ENCODE assay signal across 8 cellular contexts in the genomic region with DNA sequence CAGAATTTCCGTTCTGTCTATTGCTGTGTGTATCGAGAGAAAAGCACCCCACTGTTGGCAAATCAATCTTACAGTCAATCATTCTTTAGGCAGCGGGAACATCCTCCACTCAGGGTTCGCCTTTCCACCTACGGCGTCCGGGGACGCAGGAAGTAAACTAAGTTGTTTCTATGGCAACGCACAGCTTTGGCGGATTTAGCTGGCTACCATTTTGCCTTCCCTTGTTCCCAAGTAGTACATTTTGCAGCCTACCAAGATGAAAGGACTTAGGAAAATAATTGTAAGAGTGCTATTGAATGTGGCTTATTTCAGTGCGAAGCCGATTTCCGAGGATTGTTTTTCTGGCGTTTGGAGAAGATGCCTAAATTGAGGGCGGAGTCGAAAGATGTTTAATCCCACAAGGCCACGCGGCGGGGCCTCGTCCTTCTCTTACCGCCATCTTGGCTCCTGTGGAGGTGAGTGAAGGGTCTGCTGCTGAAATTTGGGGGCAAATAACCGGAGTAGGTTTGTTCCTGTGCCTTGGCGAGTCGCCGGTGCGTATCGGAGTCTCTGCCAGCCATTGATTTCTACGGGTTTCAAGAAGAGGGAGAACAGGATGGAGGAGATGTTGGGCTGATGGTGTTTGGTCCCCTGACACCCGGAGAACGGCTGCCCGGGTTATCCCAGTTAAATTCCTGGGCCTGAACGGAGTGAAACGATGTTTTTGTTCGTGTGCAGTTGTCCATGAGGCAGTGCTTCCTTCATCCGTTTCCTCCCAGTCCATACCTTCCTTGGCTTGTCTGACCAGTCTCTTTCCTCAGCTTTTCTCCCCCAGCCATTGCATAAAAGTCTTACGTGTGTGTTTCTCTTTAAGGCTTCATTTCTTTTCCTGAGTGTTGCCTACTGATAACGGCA. TPM values are rescaled to one million over a fixed set of nuclear protein-coding genes. Genes with fewer than 3 reads are reported as not detected.
DNase-seq lines count a peak whose midpoint lies in the region; ATAC-seq, FAIRE-seq and TF ChIP-seq lines count a peak whose summit lies in the region.

A gene (plus strand): TSS at position 424 of the 894 bp plus-strand sequence. CDS start 778 bp downstream, outside the sequence.

- H3K36me3 ChIP-seq in pancreas, result peaks cover 0 to 36% (median 36%) of the 10 kb centered on the region in 3 donors
- H3K36me3 ChIP-seq in tibial artery, result peaks cover 38 to 39% (median 38%) of the 10 kb centered on the region in 3 donors

- TF ChIP-seq CTCF in GM12864 (IDR thresholded peaks at IDR 0.05; ENCODE audit: low read depth, low read length, missing control alignments) (no peak), pancreas (IDR thresholded peaks at IDR 0.05) (no peak), tibial artery (IDR thresholded peaks at IDR 0.05) (no peak)

- H3K4me1 ChIP-seq in pancreas (peaks cover 21 to 24% (median 24%) of the 10 kb centered on the region in 3 donors), tibial artery (peaks cover 0 to 42% (median 33%) of the 10 kb centered on the region in 4 donors)

- H3K9me3 ChIP-seq in pancreas, result no peaks in the 10 kb centered on the region
- no peaks in the 10 kb centered on the region for H3K9me3 ChIP-seq in tibial artery

- H3K27me3 ChIP-seq in pancreas, result no peaks in the 10 kb centered on the region
- no peaks in the 10 kb centered on the region for H3K27me3 ChIP-seq in tibial artery

- intact Hi-C loops in Right ventricle myocardium superior (cut with DNase I) (no loop called here), pancreas (cut with DNase I) (no loop called here), tibial artery (cut with DNase I; ENCODE audit: low total_unique reads) (loop anchor here (1.0 to 5.0 kb wide), 2 partner anchors 10 to 43 kb away; a partner anchor contains a TSS)

- DNase-seq in GM12864 (ENCODE audit: low read depth) (peak; percentile 88), NCI-H1417 (lab: John Stamatoyannopoulos, UW) (peak; percentile 96 to 99 (median 97)), SW 1271 (lab: John Stamatoyannopoulos, UW) (peak; percentile 95 to 97), Right ventricle myocardium superior (peak; percentile 92), pancreas (peak; percentile 79 to 92 (median 84)), tibial artery (peak; percentile 84 to 90)
- peak; percentile 58 for DNase-seq in activated naive CD8-positive, alpha-beta T cell treated with anti-CD3 and anti-CD28 coated beads, Interleukin-2, amount 50 U/mL, for 16 hours (ENCODE audit: low read depth, low spot score)

- WGBS in pancreas, 2 donors, result 0% methylated on average over 37 of the region's 37 CpGs

- ATAC-seq in HG02759 (IDR thresholded peaks at IDR 0.05; ENCODE audit: unreplicated experiment) (peak; percentile 91), Right ventricle myocardium superior (ENCODE audit: poor library complexity) (peak; percentile 93), pancreas (peak; percentile 91 to 96 (median 94))

- H3K27ac ChIP-seq in pancreas (peak within 1 kb of the TSS; percentile 83 to 96 (median 93)), tibial artery (peak within 1 kb of the TSS; percentile 74 to 84)

- FAIRE-seq in pancreas (lab: Jason Lieb, UNC), result peak; percentile 32

- H3K4me3 ChIP-seq in GM12864 (ENCODE audit: low read depth, low read length), result peak within 1 kb of the TSS; percentile 89
- peak within 1 kb of the TSS; percentile 52 to 73 (median 64) for H3K4me3 ChIP-seq in pancreas
- peak within 1 kb of the TSS; percentile 57 to 64 for H3K4me3 ChIP-seq in tibial artery

RNA-seq across cellular contexts. Expression of the gene that starts here (rescaled TPM):
- total RNA-seq in Right ventricle myocardium superior, result 671 TPM
- total RNA-seq in pancreas, result 100 to 1,000 TPM; 466 to 854 (median 649) TPM
- 1,000 to 10,000 TPM in 1 of 2 donors, 100 to 1,000 TPM in 1; 982 to 1,015 TPM for polyA plus RNA-seq in pancreas

Comparison
In these comparisons a context has a peak if more than half of its experiments do, and no peak if none do; other contexts are left out.
1. Peak in every context shown above with its lines: DNase-seq, ATAC-seq, H3K4me3 ChIP-seq and H3K27ac ChIP-seq.